ENCODE assay signal across 1 cellular context in genomic region chr2:47777268-47777972, GRCh38.
TF ChIP-seq lines count a peak whose summit lies in the region.

No MANE protein-coding gene starts in this region.

TF ChIP-seq in WTC11, 78 proteins besides CTCF, POLR2A, EP300 and RAD21:
- no peak for TF ChIP-seq ZNF532 (CRISPR knock-in tag; IDR thresholded peaks at IDR 0.05; ENCODE audit: borderline replicate concordance)
- no peak for TF ChIP-seq IRF1 (CRISPR knock-in tag; IDR thresholded peaks at IDR 0.05)
- TF ChIP-seq IRF2 (CRISPR knock-in tag; IDR thresholded peaks at IDR 0.05; ENCODE audit: borderline replicate concordance, low read depth) = no peak
- TF ChIP-seq JUN (CRISPR knock-in tag; IDR thresholded peaks at IDR 0.05) = no peak
- TF ChIP-seq ATF6 (CRISPR knock-in tag; IDR thresholded peaks at IDR 0.05) = no peak
- TF ChIP-seq ZNF512 (CRISPR knock-in tag; IDR thresholded peaks at IDR 0.05; ENCODE audit: borderline replicate concordance) = no peak
- TF ChIP-seq ATF2 (CRISPR knock-in tag; IDR thresholded peaks at IDR 0.05; ENCODE audit: borderline replicate concordance, low read depth) = no peak
